In the genomic region with DNA sequence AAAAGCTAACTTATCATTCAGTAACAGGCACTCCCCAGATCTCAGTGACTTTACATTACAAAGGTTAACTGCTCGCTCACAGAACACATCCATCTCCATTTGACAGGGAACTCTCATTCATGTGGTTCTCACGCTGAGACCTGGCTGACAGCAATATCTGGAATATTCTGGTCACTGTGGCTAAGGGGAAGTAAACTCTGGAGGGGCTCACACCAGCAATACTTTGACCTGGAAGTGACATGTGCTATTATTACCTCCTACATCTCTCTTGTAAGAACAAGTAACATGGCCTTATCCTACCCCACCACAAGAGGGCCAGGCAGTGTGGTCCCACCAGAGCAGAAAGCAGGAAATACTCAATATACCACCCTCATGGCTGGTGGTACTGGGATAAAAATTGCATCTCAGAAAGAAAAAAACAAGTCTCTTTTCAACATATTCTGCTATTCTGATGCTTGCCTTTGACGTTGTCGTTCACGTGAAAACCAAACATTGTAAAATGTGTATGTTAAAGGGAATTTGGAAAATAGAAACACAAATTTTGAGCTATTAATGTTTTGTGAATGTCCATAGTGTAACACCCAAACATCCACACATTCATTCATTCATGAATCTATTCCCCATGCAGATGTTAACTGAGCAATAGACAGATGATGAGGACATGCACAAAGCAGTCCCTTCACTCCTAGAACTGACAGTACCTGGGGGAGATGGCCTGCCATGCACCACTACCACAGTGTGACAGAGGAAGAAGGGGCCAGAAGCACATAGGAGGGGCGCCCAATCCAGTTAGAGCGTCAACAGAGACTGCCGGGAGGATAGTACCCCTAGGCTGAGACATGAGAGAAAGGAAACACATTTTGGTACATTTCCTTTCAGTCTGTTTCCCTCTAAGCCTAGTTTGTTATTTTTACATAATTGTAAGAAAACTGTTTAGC, we compare ENCODE assay signal across 8 cellular contexts.
DNase-seq lines count a peak whose midpoint lies in the region; ATAC-seq and TF ChIP-seq lines count a peak whose summit lies in the region.

No MANE protein-coding gene starts in this region.

- DNase-seq in DND-41 (peak; percentile 36), SJSA1 (ENCODE audit: low read depth in 1 of 2, low spot score in 2 of 2) (peak; percentile 22 to 42), left colon (peak in 1 of 2 donors; percentile 32), HCEC 1CT (no peak)
- peak in 1 of 2 donors; percentile 27 for DNase-seq in activated naive CD4-positive, alpha-beta T cell treated with anti-CD3 and anti-CD28 coated beads, Interleukin-2, amount 50 U/mL, for 72 hours (ENCODE audit: low spot score in 2 of 2)
- peak; percentile 8 to 17 for DNase-seq in stimulated activated CD8-positive, alpha-beta memory T cell treated with anti-CD3 and anti-CD28 coated beads, Interleukin-4, amount 100 ng/mL, for 4 hours (ENCODE audit: low read depth in 2 of 2, low spot score in 1 of 2)

- H3K27me3 ChIP-seq in DND-41 (ENCODE audit: insufficient read depth, low read length, poor library complexity) (peaks cover 7% of the 10 kb centered on the region), SJSA1 (replicated peaks) (peaks cover 6% of the 10 kb centered on the region)

- no peaks in the 10 kb centered on the region for H3K79me2 ChIP-seq in DND-41 (ENCODE audit: insufficient read depth, low read length)

- H3K9ac ChIP-seq in DND-41 (ENCODE audit: low read depth, low read length): no peak overlapping the region

- no peaks in the 10 kb centered on the region for H4K20me1 ChIP-seq in DND-41 (ENCODE audit: insufficient read depth, low read length)

- no peaks in the 10 kb centered on the region for H3K36me3 Mint-ChIP-seq in activated naive CD4-positive, alpha-beta T cell treated with anti-CD3 and anti-CD28 coated beads, Interleukin-2, amount 50 U/mL, for 72 hours

- H3K9me3 ChIP-seq in DND-41 (ENCODE audit: insufficient read depth, low read length, severe bottlenecking): no peaks in the 10 kb centered on the region
- H3K9me3 ChIP-seq in SJSA1 (replicated peaks): no peaks in the 10 kb centered on the region

- TF ChIP-seq CTCF in DND-41 (IDR thresholded peaks at IDR 0.05; ENCODE audit: borderline replicate concordance, extremely low read depth, low read length, poor library complexity, severe bottlenecking): peak; percentile 58

- no peak overlapping the region for H2AFZ ChIP-seq in DND-41 (ENCODE audit: low read depth, low read length)

- no peaks in the 10 kb centered on the region for H3K4me1 ChIP-seq in DND-41 (ENCODE audit: insufficient read depth, low read length)
- H3K4me1 ChIP-seq in SJSA1 (replicated peaks): no peaks in the 10 kb centered on the region

- H3K36me3 ChIP-seq in DND-41 (ENCODE audit: insufficient read depth, low read length): no peaks in the 10 kb centered on the region
- H3K36me3 ChIP-seq in SJSA1: no peaks in the 10 kb centered on the region

- ATAC-seq in DND-41 (ENCODE audit: insufficient read depth, low read depth) (peak; percentile 74), GM21381 (IDR thresholded peaks at IDR 0.05; ENCODE audit: unreplicated experiment) (peak; percentile 96), left colon (peak; percentile 80)
- peak; percentile 69 to 75 for ATAC-seq in activated naive CD4-positive, alpha-beta T cell treated with anti-CD3 and anti-CD28 coated beads, Interleukin-2, amount 50 U/mL, for 72 hours

- H3K27ac Mint-ChIP-seq in activated naive CD4-positive, alpha-beta T cell treated with anti-CD3 and anti-CD28 coated beads, Interleukin-2, amount 50 U/mL, for 72 hours: peak overlapping the region in 1 of 2 donors; percentile 81

- intact Hi-C loops in left colon (cut with DNase I, micrococcal nuclease): no loop called here

- H3K27ac ChIP-seq in DND-41 (ENCODE audit: low read length) (no peak overlapping the region), SJSA1 (no peak overlapping the region)

- H3K4me3 ChIP-seq in DND-41 (ENCODE audit: low read depth in 1 of 2, low read length in 2 of 2) (no peak overlapping the region), SJSA1 (no peak overlapping the region)

- H3K4me2 ChIP-seq in DND-41 (ENCODE audit: insufficient read depth, low read length): no peak overlapping the region

- TF ChIP-seq EP300 in Ishikawa (IDR thresholded peaks at IDR 0.05; ENCODE audit: borderline replicate concordance): no peak

- H3K9me3 Mint-ChIP-seq in activated naive CD4-positive, alpha-beta T cell treated with anti-CD3 and anti-CD28 coated beads, Interleukin-2, amount 50 U/mL, for 72 hours: no peaks in the 10 kb centered on the region

- TF ChIP-seq RAD21 in Ishikawa (IDR thresholded peaks at IDR 0.05; ENCODE audit: low read depth): peak; percentile 59

TF ChIP-seq in Ishikawa, 13 proteins besides CTCF, POLR2A, EP300 and RAD21:
- TF ChIP-seq EGR1 (IDR thresholded peaks at IDR 0.05): no peak
- TF ChIP-seq, protein P1, sequence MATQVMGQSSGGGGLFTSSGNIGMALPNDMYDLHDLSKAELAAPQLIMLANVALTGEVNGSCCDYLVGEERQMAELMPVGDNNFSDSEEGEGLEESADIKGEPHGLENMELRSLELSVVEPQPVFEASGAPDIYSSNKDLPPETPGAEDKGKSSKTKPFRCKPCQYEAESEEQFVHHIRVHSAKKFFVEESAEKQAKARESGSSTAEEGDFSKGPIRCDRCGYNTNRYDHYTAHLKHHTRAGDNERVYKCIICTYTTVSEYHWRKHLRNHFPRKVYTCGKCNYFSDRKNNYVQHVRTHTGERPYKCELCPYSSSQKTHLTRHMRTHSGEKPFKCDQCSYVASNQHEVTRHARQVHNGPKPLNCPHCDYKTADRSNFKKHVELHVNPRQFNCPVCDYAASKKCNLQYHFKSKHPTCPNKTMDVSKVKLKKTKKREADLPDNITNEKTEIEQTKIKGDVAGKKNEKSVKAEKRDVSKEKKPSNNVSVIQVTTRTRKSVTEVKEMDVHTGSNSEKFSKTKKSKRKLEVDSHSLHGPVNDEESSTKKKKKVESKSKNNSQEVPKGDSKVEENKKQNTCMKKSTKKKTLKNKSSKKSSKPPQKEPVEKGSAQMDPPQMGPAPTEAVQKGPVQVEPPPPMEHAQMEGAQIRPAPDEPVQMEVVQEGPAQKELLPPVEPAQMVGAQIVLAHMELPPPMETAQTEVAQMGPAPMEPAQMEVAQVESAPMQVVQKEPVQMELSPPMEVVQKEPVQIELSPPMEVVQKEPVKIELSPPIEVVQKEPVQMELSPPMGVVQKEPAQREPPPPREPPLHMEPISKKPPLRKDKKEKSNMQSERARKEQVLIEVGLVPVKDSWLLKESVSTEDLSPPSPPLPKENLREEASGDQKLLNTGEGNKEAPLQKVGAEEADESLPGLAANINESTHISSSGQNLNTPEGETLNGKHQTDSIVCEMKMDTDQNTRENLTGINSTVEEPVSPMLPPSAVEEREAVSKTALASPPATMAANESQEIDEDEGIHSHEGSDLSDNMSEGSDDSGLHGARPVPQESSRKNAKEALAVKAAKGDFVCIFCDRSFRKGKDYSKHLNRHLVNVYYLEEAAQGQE (IDR thresholded peaks at IDR 0.05; ENCODE audit: low read depth): no peak
- no peak for TF ChIP-seq CEBPB (IDR thresholded peaks at IDR 0.05)
- TF ChIP-seq FOXM1 (IDR thresholded peaks at IDR 0.05; ENCODE audit: borderline replicate concordance, low read depth): no peak
- TF ChIP-seq TAF1 (IDR thresholded peaks at IDR 0.05; ENCODE audit: low read depth): no peak
- no peak for TF ChIP-seq YY1 (IDR thresholded peaks at IDR 0.05; ENCODE audit: low read depth)
- TF ChIP-seq CREB1 (IDR thresholded peaks at IDR 0.05; ENCODE audit: low read depth): no peak
- TF ChIP-seq, protein P2, sequence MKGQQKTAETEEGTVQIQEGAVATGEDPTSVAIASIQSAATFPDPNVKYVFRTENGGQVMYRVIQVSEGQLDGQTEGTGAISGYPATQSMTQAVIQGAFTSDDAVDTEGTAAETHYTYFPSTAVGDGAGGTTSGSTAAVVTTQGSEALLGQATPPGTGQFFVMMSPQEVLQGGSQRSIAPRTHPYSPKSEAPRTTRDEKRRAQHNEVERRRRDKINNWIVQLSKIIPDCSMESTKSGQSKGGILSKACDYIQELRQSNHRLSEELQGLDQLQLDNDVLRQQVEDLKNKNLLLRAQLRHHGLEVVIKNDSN (IDR thresholded peaks at IDR 0.05): no peak
- TF ChIP-seq NFIC (IDR thresholded peaks at IDR 0.05): no peak
- TF ChIP-seq TEAD4 (IDR thresholded peaks at IDR 0.05): no peak
- TF ChIP-seq, protein P3, sequence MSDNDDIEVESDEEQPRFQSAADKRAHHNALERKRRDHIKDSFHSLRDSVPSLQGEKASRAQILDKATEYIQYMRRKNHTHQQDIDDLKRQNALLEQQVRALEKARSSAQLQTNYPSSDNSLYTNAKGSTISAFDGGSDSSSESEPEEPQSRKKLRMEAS (IDR thresholded peaks at IDR 0.05): no peak
- no peak for TF ChIP-seq ZBTB7A (IDR thresholded peaks at IDR 0.05; ENCODE audit: low read depth)
- TF ChIP-seq TCF12 (IDR thresholded peaks at IDR 0.05; ENCODE audit: low read depth): no peak
